In the genomic region with DNA sequence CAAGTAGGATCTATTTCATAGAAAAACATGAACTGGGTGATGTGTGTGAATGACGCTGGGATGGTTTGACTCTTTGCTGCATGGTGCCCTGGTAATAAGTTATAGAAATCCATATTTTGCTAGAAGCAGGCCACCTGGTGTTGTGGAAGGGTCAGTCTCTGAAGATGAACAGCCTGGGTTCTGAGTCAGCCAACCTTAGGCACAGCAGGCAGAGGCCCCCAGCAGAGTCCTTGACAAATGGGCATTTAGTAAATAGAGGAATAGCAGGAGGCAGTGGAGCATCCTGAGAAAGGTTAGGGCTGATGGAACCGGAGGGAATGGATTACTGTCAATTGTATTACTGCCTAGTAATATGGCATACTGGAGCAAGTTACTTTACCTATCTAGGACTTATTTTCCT, we compare ENCODE assay signal across 18 cellular contexts. TPM values are rescaled to one million over a fixed set of nuclear protein-coding genes. Genes with fewer than 3 reads are reported as not detected.
DNase-seq lines count a peak whose midpoint lies in the region; ATAC-seq, FAIRE-seq and TF ChIP-seq lines count a peak whose summit lies in the region.
"Had no signal": no experiment of that assay in that cellular context is flagged by ENCODE, and none has a peak within 500 bp of the region (broad histone marks: within the 10 kb centered on the region; RNA-seq: fewer than 3 reads in every experiment).

No MANE protein-coding gene starts in this region.

- H2AFZ ChIP-seq in IMR-90 (replicated peaks; ENCODE audit: low read length, poor library complexity) (no peak overlapping the region), HepG2 (ENCODE audit: low read length) (no peak overlapping the region)
- H2AFZ ChIP-seq: PC-9 had no signal

- H3K4me1 Mint-ChIP-seq in stimulated activated naive B cell treated with anti-CD40 and anti-IgM and Interleukin-4, amounts not matched to agents 10 μg/mL and 1 μg/mL and 100 μg/mL, for 72 hours, result peaks cover 23 to 41% of the 10 kb centered on the region in 2 donors

- no peaks in the 10 kb centered on the region for H3K9me3 Mint-ChIP-seq in stimulated activated naive B cell treated with anti-CD40 and anti-IgM and Interleukin-4, amounts not matched to agents 10 μg/mL and 1 μg/mL and 100 μg/mL, for 72 hours
- H3K9me3 Mint-ChIP-seq: activated naive CD4-positive, alpha-beta T cell treated with anti-CD3 and anti-CD28 coated beads for 36 hours; T-helper 1 cell treated with Interleukin-12 subunit alpha and Interleukin-12 subunit beta and Interleukin-4 antibody, amounts not matched to agents 30 μg/mL and 1 μg/mL, for 36 hours had no signal

- FAIRE-seq in HepG2 (lab: Jason Lieb, UNC), result no peak
- FAIRE-seq: islet of Langerhans had no signal

- H3K23ac ChIP-seq in IMR-90 (ENCODE audit: low read depth, low read length), result no peak overlapping the region

- H2AK5ac ChIP-seq in IMR-90 (ENCODE audit: low read depth, low read length), result no peak overlapping the region

- intact Hi-C loops in IMR-90 (cut with micrococcal nuclease) (loop anchor here (5.0 kb wide), 1 partner anchor 380 kb away; no protein-coding TSS in a partner anchor), HepG2 (cut with micrococcal nuclease; ENCODE audit: unreplicated experiment) (no loop called here), tibial artery (cut with DNase I; ENCODE audit: low total_unique reads) (no loop called here)

- H3K36me3 ChIP-seq in IMR-90 (ENCODE audit: control insufficient read depth, insufficient read depth, low read length), result no peaks in the 10 kb centered on the region
- no peaks in the 10 kb centered on the region for H3K36me3 ChIP-seq in HepG2 (replicated peaks in 1 of 2; ENCODE audit: control insufficient read depth in 1 of 2, insufficient read depth in 2 of 2, low read length in 2 of 2)
- no peaks in the 10 kb centered on the region for H3K36me3 ChIP-seq in tibial artery
- H3K36me3 ChIP-seq: lower lobe of right lung, SJSA1 had no signal

- no peak overlapping the region for H3K27ac ChIP-seq in IMR-90 (ENCODE audit: insufficient read depth, low read length)
- H3K27ac ChIP-seq in HepG2 (ENCODE audit: extremely low read length, insufficient read depth, low read length), result peak overlapping the region; percentile 58
- H3K27ac ChIP-seq in tibial artery, result no peak overlapping the region
- H3K27ac ChIP-seq: PC-9 had no signal

- DNase-seq in IMR-90 (no peak), astrocyte of the spinal cord (ENCODE audit: low read depth, low spot score) (peak; percentile 79), HepG2 (ENCODE audit: low spot score) (no peak), COLO668 (lab: John Stamatoyannopoulos, UW; ENCODE audit: unreplicated experiment) (no peak), tibial artery (no peak)
- DNase-seq in stimulated activated naive B cell treated with anti-CD40 and anti-IgM and Interleukin-4, amounts not matched to agents 10 μg/mL and 1 μg/mL and 100 μg/mL, for 72 hours, result no peak
- DNase-seq: activated CD4-positive, alpha-beta memory T cell treated with anti-CD3 and anti-CD28 coated beads, Interleukin-2, amount 10 ng/mL, durations not matched to agents 7 days and 5 days; activated naive CD4-positive, alpha-beta T cell treated with anti-CD3 and anti-CD28 coated beads for 36 hours; head of caudate nucleus; Kasumi-1; lower lobe of right lung; PC-9; spleen had no signal

- H3K4me1 ChIP-seq in IMR-90 (ENCODE audit: control insufficient read depth, insufficient read depth, low read length), result peaks cover 7% of the 10 kb centered on the region
- peaks cover 46% of the 10 kb centered on the region for H3K4me1 ChIP-seq in HepG2 (ENCODE audit: insufficient read depth, low read length)
- H3K4me1 ChIP-seq in tibial artery, result peaks cover 0 to 18% (median 7%) of the 10 kb centered on the region in 4 donors

- no peak for TF ChIP-seq POLR2A in IMR-90 (IDR thresholded peaks at IDR 0.05; ENCODE audit: low read depth, low read length)
- no peak for TF ChIP-seq POLR2A in HepG2 (IDR thresholded peaks at IDR 0.05; ENCODE audit: insufficient read depth in 1 of 2, low read depth in 2 of 2, low read length in 2 of 2)

- dilution Hi-C loops in IMR-90 (cut with HindIII; ENCODE audit: low sequenced_read_pairs, unreplicated experiment), result no loop called here

- peaks cover 4 to 13% of the 10 kb centered on the region in 2 donors for H3K36me3 Mint-ChIP-seq in stimulated activated naive B cell treated with anti-CD40 and anti-IgM and Interleukin-4, amounts not matched to agents 10 μg/mL and 1 μg/mL and 100 μg/mL, for 72 hours

- H3K4me3 ChIP-seq in IMR-90 (ENCODE audit: insufficient read depth, low read depth, low read length) (no peak overlapping the region), astrocyte of the spinal cord (ENCODE audit: low read depth, low read length) (no peak overlapping the region), HepG2 (replicated peaks in 1 of 3; ENCODE audit: insufficient read depth in 1 of 3, low read depth in 2 of 3, low read length in 3 of 3) (no peak overlapping the region), tibial artery (no peak overlapping the region)
- H3K4me3 ChIP-seq: PC-9, SJSA1 had no signal

- H4K20me1 ChIP-seq in IMR-90 (ENCODE audit: insufficient read depth, low read length) (no peaks in the 10 kb centered on the region), HepG2 (ENCODE audit: insufficient read depth, low read length) (no peaks in the 10 kb centered on the region)

- no peak overlapping the region for H3K4me3 Mint-ChIP-seq in stimulated activated naive B cell treated with anti-CD40 and anti-IgM and Interleukin-4, amounts not matched to agents 10 μg/mL and 1 μg/mL and 100 μg/mL, for 72 hours
- H3K4me3 Mint-ChIP-seq: activated CD4-positive, alpha-beta memory T cell treated with anti-CD3 and anti-CD28 coated beads, Interleukin-2, amount 10 ng/mL, durations not matched to agents 7 days and 5 days; activated naive CD4-positive, alpha-beta T cell treated with anti-CD3 and anti-CD28 coated beads for 36 hours; T-helper 1 cell treated with Interleukin-12 subunit alpha and Interleukin-12 subunit beta and Interleukin-4 antibody, amounts not matched to agents 30 μg/mL and 1 μg/mL, for 36 hours; WTC11 had no signal

- H3K9ac ChIP-seq in IMR-90 (ENCODE audit: low read depth, low read length) (no peak overlapping the region), HepG2 (ENCODE audit: insufficient read depth, low read depth, low read length) (no peak overlapping the region)

- 100% methylated on average over 1 of the region's 2 CpGs; no CpG with 5 or more reads in 1 of the 2 experiments for whole genome bisulfite sequencing in IMR-90 (ENCODE audit: extremely low coverage in 2 of 2, insufficient read length in 1 of 2), 2 experiments
- WGBS in HepG2 (ENCODE audit: low lambda C conversion rate), result 86% methylated on average over 2 of the region's 2 CpGs

- H3K4ac ChIP-seq in IMR-90 (ENCODE audit: low read depth, low read length), result no peak overlapping the region

- H2BK15ac ChIP-seq in IMR-90 (ENCODE audit: low read depth, low read length), result no peak overlapping the region

- in situ Hi-C loops in IMR-90 (cut with MboI; ENCODE audit: low sequenced_read_pairs), result no loop called here
- in situ Hi-C loops in astrocyte of the spinal cord (cut with HindIII; ENCODE audit: low sequenced_read_pairs), result no loop called here
- in situ Hi-C loops in HepG2 (cut with HindIII; ENCODE audit: extremely low pct_ligation_motif_present, low pct_unique_long_range_greater_than_20kb), result loop anchor here (5.0 kb wide), 1 partner anchor 50 kb away; no protein-coding TSS in a partner anchor

- H3K4me2 ChIP-seq in IMR-90 (ENCODE audit: low read depth, low read length), result no peak overlapping the region
- H3K4me2 ChIP-seq in HepG2 (ENCODE audit: low read depth, low read length), result peak overlapping the region; percentile 64
- H3K4me2 ChIP-seq: PC-9 had no signal

- POLR2A ChIA-PET in IMR-90 (lab: Charles Lee; ENCODE audit: unreplicated experiment), result no interaction called here
- POLR2A ChIA-PET in HepG2 (lab: Yijun Ruan, JAX), result interaction anchor here (2.9 kb wide), 1 partner anchor 21 kb away, joined by 27 read pairs; the partner anchor contains the start of gene FGGY

- H3K79me2 ChIP-seq in HepG2 (ENCODE audit: insufficient read depth, low read length), result no peaks in the 10 kb centered on the region

- no peak overlapping the region for H4K5ac ChIP-seq in IMR-90 (ENCODE audit: low read depth, low read length)

- 0 out of 2 replicates have a peak, but pooled peaks cover 3% of the 10 kb centered on the region for H3K9me1 ChIP-seq in IMR-90 (ENCODE audit: insufficient read depth, low read length)

- no peak for ATAC-seq in IMR-90 (ENCODE audit: low read depth)
- peak; percentile 46 for ATAC-seq in HepG2
- no peak for ATAC-seq in stimulated activated naive B cell treated with anti-CD40 and anti-IgM and Interleukin-4, amounts not matched to agents 10 μg/mL and 1 μg/mL and 100 μg/mL, for 72 hours (replicated peaks)
- ATAC-seq in HG03175 (IDR thresholded peaks at IDR 0.05; ENCODE audit: unreplicated experiment), result no peak
- ATAC-seq: lower lobe of right lung, WTC11 had no signal

- no peaks in the 10 kb centered on the region for H3K27me3 Mint-ChIP-seq in stimulated activated naive B cell treated with anti-CD40 and anti-IgM and Interleukin-4, amounts not matched to agents 10 μg/mL and 1 μg/mL and 100 μg/mL, for 72 hours
- H3K27me3 Mint-ChIP-seq: activated CD4-positive, alpha-beta memory T cell treated with anti-CD3 and anti-CD28 coated beads, Interleukin-2, amount 10 ng/mL, durations not matched to agents 7 days and 5 days had no signal

- H3K14ac ChIP-seq in IMR-90 (replicated peaks; ENCODE audit: low read depth, low read length), result no peak overlapping the region

- H3K9me3 ChIP-seq in IMR-90 (ENCODE audit: control insufficient read depth, insufficient read depth, low read length) (no peaks in the 10 kb centered on the region), HepG2 (ENCODE audit: low read length) (no peaks in the 10 kb centered on the region), tibial artery (no peaks in the 10 kb centered on the region)
- H3K9me3 ChIP-seq: lower lobe of right lung, SJSA1, spleen had no signal

- no peak for TF ChIP-seq RAD21 in IMR-90 (IDR thresholded peaks at IDR 0.05; ENCODE audit: low read length)
- TF ChIP-seq RAD21 in HepG2 (CRISPR knock-in tag; IDR thresholded peaks at IDR 0.05), result no peak

- H3K79me1 ChIP-seq in IMR-90 (ENCODE audit: low read depth in 1 of 2, low read length in 2 of 2), result no peaks in the 10 kb centered on the region

- H2BK20ac ChIP-seq in IMR-90 (ENCODE audit: low read depth, low read length), result no peak overlapping the region

- no peak overlapping the region for H2BK5ac ChIP-seq in IMR-90 (ENCODE audit: low read depth, low read length, poor library complexity, severe bottlenecking)

- CTCF ChIA-PET in IMR-90 (lab: Yijun Ruan, JAX), result no interaction called here
- CTCF ChIA-PET in HepG2 (lab: Yijun Ruan, JAX; ENCODE audit: low intra/inter-chr PET ratio, low total read pairs), result no interaction called here

- H3K27me3 ChIP-seq in IMR-90 (ENCODE audit: control insufficient read depth, insufficient read depth, low read length) (no peaks in the 10 kb centered on the region), HepG2 (ENCODE audit: control insufficient read depth in 1 of 2, insufficient read depth in 2 of 2, low read length in 2 of 2) (no peaks in the 10 kb centered on the region), tibial artery (no peaks in the 10 kb centered on the region)
- H3K27me3 ChIP-seq: spleen had no signal

- H3K18ac ChIP-seq in IMR-90 (ENCODE audit: low read depth, low read length), result 0 out of 2 replicates have a peak overlapping the region, but pooled peaks have one; percentile 14

- no peak overlapping the region for H2BK120ac ChIP-seq in IMR-90 (ENCODE audit: low read depth, low read length)

- H3K56ac ChIP-seq in IMR-90 (ENCODE audit: extremely low read depth, insufficient read depth, low read length), result no peak overlapping the region

- H2AK9ac ChIP-seq in IMR-90 (replicated peaks; ENCODE audit: low read depth, low read length, poor library complexity), result no peak overlapping the region

- peak overlapping the region; percentile 1 for H3K27ac Mint-ChIP-seq in stimulated activated naive B cell treated with anti-CD40 and anti-IgM and Interleukin-4, amounts not matched to agents 10 μg/mL and 1 μg/mL and 100 μg/mL, for 72 hours
- H3K27ac Mint-ChIP-seq: activated CD4-positive, alpha-beta memory T cell treated with anti-CD3 and anti-CD28 coated beads, Interleukin-2, amount 10 ng/mL, durations not matched to agents 7 days and 5 days; activated naive CD4-positive, alpha-beta T cell treated with anti-CD3 and anti-CD28 coated beads for 36 hours; T-helper 1 cell treated with Interleukin-12 subunit alpha and Interleukin-12 subunit beta and Interleukin-4 antibody, amounts not matched to agents 30 μg/mL and 1 μg/mL, for 36 hours; WTC11 had no signal

- BruUV-seq in IMR-90 (replicated peaks; lab: Mats Ljungman, UMichigan) (no TSS peak), HepG2 (replicated peaks; lab: Mats Ljungman, UMichigan) (no TSS peak)

- H4K91ac ChIP-seq in IMR-90 (ENCODE audit: insufficient read depth, low read depth, low read length), result no peak overlapping the region

- TF ChIP-seq CTCF in IMR-90 (conservative IDR thresholded peaks at IDR 0.05; ENCODE audit: low read depth, low read length), result no peak
- no peak for TF ChIP-seq CTCF in astrocyte of the spinal cord (IDR thresholded peaks at IDR 0.05; ENCODE audit: low read depth, low read length)
- no peak for TF ChIP-seq CTCF in HepG2 (CRISPR knock-in tag; IDR thresholded peaks at IDR 0.05)
- TF ChIP-seq CTCF in tibial artery (IDR thresholded peaks at IDR 0.05), result no peak

- no peak overlapping the region for H4K8ac ChIP-seq in IMR-90 (ENCODE audit: low read depth in 2 of 2, low read length in 2 of 2)

- no peak for TF ChIP-seq EP300 in HepG2 (IDR thresholded peaks at IDR 0.05; ENCODE audit: low read depth in 2 of 2, low read length in 2 of 2)
- TF ChIP-seq EP300 in HepG2 (CRISPR knock-in tag; IDR thresholded peaks at IDR 0.05; ENCODE audit: borderline replicate concordance), result no peak

RNA-seq across cellular contexts. Expression of gene FGGY, which starts 20.9 kb away (rescaled TPM):
- 12.8 and 14.0 TPM in 2 replicates for total RNA-seq in IMR-90 (2012; rRNA removed)
- polyA plus RNA-seq in IMR-90 (2012; rRNA removed), result 5.6 TPM in 2 replicates
- 4.3 and 6.0 TPM in 2 replicates for polyA plus RNA-seq in IMR-90 (2012; cell fraction: cytosol; rRNA removed)
- 2.6 and 7.4 TPM in 2 replicates for polyA plus RNA-seq in IMR-90 (2012; cell fraction: nucleus; rRNA removed; ENCODE audit: low replicate concordance)
- total RNA-seq in HepG2 (2016; rRNA removed; fragmentation: Illumina TruSeq; extraction: Trizol), result 15.7 and 20.0 TPM in 2 replicates
- 59.4 and 62.1 TPM in 2 replicates for total RNA-seq in HepG2 (2016; cell fraction: cytosol; rRNA removed; fragmentation: Illumina TruSeq; extraction: Trizol; ENCODE audit: low read depth)
- 16.5 and 19.6 TPM in 2 replicates for total RNA-seq in HepG2 (2016; cell fraction: insoluble cytoplasmic fraction; rRNA removed; fragmentation: Illumina TruSeq; extraction: Trizol)
- total RNA-seq in HepG2 (2016; cell fraction: membrane; rRNA removed; fragmentation: Illumina TruSeq; extraction: Trizol), result 19.5 and 21.4 TPM in 2 replicates
- total RNA-seq in HepG2 (2016; cell fraction: nucleus; rRNA removed; fragmentation: Illumina TruSeq; extraction: Trizol), result 16.9 and 19.5 TPM in 2 replicates
- 25.6 and 27.5 TPM in 2 replicates for polyA plus RNA-seq in HepG2 (2011; rRNA removed)
- 26.7 and 28.9 TPM in 2 replicates for polyA plus RNA-seq in HepG2 (2011; cell fraction: cytosol; rRNA removed)
- 13.2 and 13.8 TPM in 2 replicates for polyA plus RNA-seq in HepG2 (2011; cell fraction: nucleus; rRNA removed)
- 19.3 and 23.4 TPM in 2 replicates for polyA plus RNA-seq in HepG2 (2012)
- polyA plus RNA-seq in HepG2 (2016; cell fraction: cytosol; fragmentation: Illumina TruSeq; extraction: Trizol; ENCODE audit: low read depth), result 6.2 and 8.4 TPM in 2 replicates
- polyA plus RNA-seq in HepG2 (2016; cell fraction: insoluble cytoplasmic fraction; fragmentation: Illumina TruSeq; extraction: Trizol; ENCODE audit: low read depth), result 13.0 and 14.8 TPM in 2 replicates
- polyA plus RNA-seq in HepG2 (2016; cell fraction: membrane; fragmentation: Illumina TruSeq; extraction: Trizol; ENCODE audit: low read depth), result 9.0 and 11.2 TPM in 2 replicates
- 7.0 and 8.3 TPM in 2 replicates for polyA plus RNA-seq in HepG2 (2016; cell fraction: nucleus; fragmentation: Illumina TruSeq; extraction: Trizol; ENCODE audit: insufficient read depth, low read depth)
- 11.3 and 53.1 TPM in 2 replicates for polyA minus RNA-seq in HepG2 (2011; rRNA and poly(A)+ RNA removed; ENCODE audit: low replicate concordance)
- polyA minus RNA-seq in HepG2 (2011; cell fraction: cytosol; rRNA and poly(A)+ RNA removed), result 9.6 and 14.5 TPM in 2 replicates
- polyA minus RNA-seq in HepG2 (2011; cell fraction: nucleus; rRNA and poly(A)+ RNA removed), result 62.8 and 75.2 TPM in 2 replicates
